In genomic region chr3:197308591-197308990, GRCh38 we compare ENCODE assay signal across 14 cellular contexts. TPM values are rescaled to one million over a fixed set of nuclear protein-coding genes. Genes with fewer than 3 reads are reported as not detected.
A peak's percentile ranks its signal among the peaks of the same experiment; 100 is the strongest.
DNase-seq lines count a peak whose midpoint lies in the region; TF ChIP-seq lines count a peak whose summit lies in the region.
"Had no signal": no experiment of that assay in that cellular context is flagged by ENCODE, and none has a peak within 500 bp of the region (broad histone marks: within the 10 kb centered on the region; RNA-seq: fewer than 3 reads in every experiment).

No MANE protein-coding gene starts in this region.

- no peaks in the 10 kb centered on the region for H3K27me3 ChIP-seq in esophagus (ENCODE audit: control insufficient read depth in 1 of 2, insufficient read depth in 2 of 2, low read length in 2 of 2)
- H3K27me3 ChIP-seq: cardiac muscle cell, heart right ventricle had no signal

- peak; percentile 38 for DNase-seq in GM03348 (ENCODE audit: low spot score)
- no peak for DNase-seq in RWPE1 (ENCODE audit: low spot score)
- DNase-seq in retinal pigment epithelial cell (ENCODE audit: low read depth), result peak; percentile 75
- no peak for DNase-seq in NCI-H2029 treated with DMSO at 0.1 percent for 48 hours (lab: John Stamatoyannopoulos, UW)
- DNase-seq in stimulated activated CD4-positive, alpha-beta T cell treated with anti-CD3 and anti-CD28 coated beads, Interleukin-1b, Interleukin-23, amount 100 ng/mL, for 48 hours, result no peak
- DNase-seq in amniotic stem cell (lab: John Stamatoyannopoulos, UW), result no peak
- DNase-seq in activated gamma-delta T cell (lab: John Stamatoyannopoulos, UW), result no peak
- DNase-seq: activated CD8-positive, alpha-beta memory T cell treated with anti-CD3 and anti-CD28 coated beads, Interleukin-2, amount 50 U/mL, for 4 hours; DMS53; heart right ventricle; NCI-H1694 treated with DMSO at 0.1 percent for 48 hours; NK-92 treated with Interleukin-12 subunit alpha and Interleukin-12 subunit beta, amount 100 ng/mL, for 24 hours had no signal

- no peaks in the 10 kb centered on the region for H3K36me3 ChIP-seq in esophagus (ENCODE audit: control insufficient read depth in 2 of 2, insufficient read depth in 2 of 2, low read length in 1 of 2)
- H3K36me3 ChIP-seq: cardiac muscle cell, heart right ventricle had no signal

- peak overlapping the region; percentile 89 for H3K27ac ChIP-seq in RWPE1
- peak overlapping the region; percentile 47 to 73 for H3K27ac ChIP-seq in esophagus (ENCODE audit: low read depth in 2 of 2, low read length in 1 of 2)
- H3K27ac ChIP-seq: cardiac muscle cell had no signal

- POLR2A ChIA-PET in RWPE1 (lab: Yijun Ruan, JAX; ENCODE audit: low non-redundant PET), result no interaction called here

- WGBS in esophagus, 2 donors, result 51 to 53% methylated on average over 3 of the region's 3 CpGs

- no peak overlapping the region for H3K4me3 ChIP-seq in esophagus (ENCODE audit: low read depth in 1 of 2, low read length in 2 of 2)
- peak overlapping the region; percentile 3 for H3K4me3 ChIP-seq in retinal pigment epithelial cell (ENCODE audit: low read length)
- H3K4me3 ChIP-seq: cardiac muscle cell, heart right ventricle had no signal

- CTCF ChIA-PET in RWPE1 (lab: Yijun Ruan, JAX), result interaction anchor here (0.6 to 0.8 kb wide), 2 partner anchors 292 to 1078 kb away, joined by 3 to 5 read pairs; no protein-coding TSS in a partner anchor

- H3K9me3 ChIP-seq in esophagus (ENCODE audit: control insufficient read depth in 2 of 2, insufficient read depth in 1 of 2, low read depth in 1 of 2, low read length in 1 of 2), result no peaks in the 10 kb centered on the region

- H3K4me1 ChIP-seq in esophagus (ENCODE audit: control insufficient read depth in 2 of 2, insufficient read depth in 2 of 2, low read length in 1 of 2), result peaks cover 0 to 2% of the 10 kb centered on the region in 2 donors

- TF ChIP-seq CTCF in RWPE1 (conservative IDR thresholded peaks at IDR 0.05; ENCODE audit: low read depth) (no peak), retinal pigment epithelial cell (conservative IDR thresholded peaks at IDR 0.05; ENCODE audit: low read depth, low read length) (no peak)

RNA-seq across cellular contexts. Expression of gene DLG1, which starts 10.2 kb away (rescaled TPM):
- polyA plus RNA-seq in esophagus, result 10 to 100 TPM; 39.4 to 40.7 TPM

Comparison
In these comparisons a context has a peak if more than half of its experiments do, and no peak if none do; other contexts are left out.
1. DNase-seq: peak in GM03348 (single experiment) and retinal pigment epithelial cell (single experiment); none in RWPE1 (single experiment), NCI-H2029 treated with DMSO at 0.1 percent for 48 hours (single experiment), stimulated activated CD4-positive, alpha-beta T cell treated with anti-CD3 and anti-CD28 coated beads, Interleukin-1b, Interleukin-23, amount 100 ng/mL, for 48 hours (single experiment), amniotic stem cell (single experiment) and activated gamma-delta T cell (single experiment).